Comparison of ENCODE assay signal across 9 cellular contexts in genomic region chr4:134201216-134202098, GRCh38. TPM values are rescaled to one million over a fixed set of nuclear protein-coding genes. Genes with fewer than 3 reads are reported as not detected.
A peak's percentile ranks its signal among the peaks of the same experiment; 100 is the strongest.
DNase-seq lines count a peak whose midpoint lies in the region; ATAC-seq, FAIRE-seq and TF ChIP-seq lines count a peak whose summit lies in the region.
"Had no signal": no experiment of that assay in that cellular context is flagged by ENCODE, and none has a peak within 500 bp of the region (broad histone marks: within the 10 kb centered on the region; RNA-seq: fewer than 3 reads in every experiment).

Gene PABPC4L, minus strand, starts transcription at chr4:134201789. Its CDS starts 770 bp downstream, at chr4:134201019.

- H3K4me3 Mint-ChIP-seq in osteocyte (ENCODE audit: unreplicated experiment) = peak within 1 kb of the TSS; percentile 79

- no peaks in the 10 kb centered on the region for H3K9me3 Mint-ChIP-seq in osteocyte (ENCODE audit: unreplicated experiment)

- H3K27me3 Mint-ChIP-seq in osteocyte (ENCODE audit: unreplicated experiment) = no peaks in the 10 kb centered on the region

- H3K27ac Mint-ChIP-seq in osteocyte (ENCODE audit: unreplicated experiment) = peak within 1 kb of the TSS; percentile 82

- DNase-seq in DMS 273 treated with DMSO at 0.1 percent for 48 hours (lab: John Stamatoyannopoulos, UW) (peak; percentile 0), NCI-H526 treated with DMSO at 0.1 percent for 48 hours (lab: John Stamatoyannopoulos, UW) (peak; percentile 7), fibroblast of mammary gland (ENCODE audit: low read depth) (peak; percentile 31), osteocyte (ENCODE audit: extremely low spot score, unreplicated experiment) (peak; percentile 84), GM12891 (ENCODE audit: insufficient read length, low spot score) (no peak), SK-N-DZ (ENCODE audit: low spot score) (no peak)

- TF ChIP-seq CTCF in fibroblast of mammary gland (conservative IDR thresholded peaks at IDR 0.05; ENCODE audit: control insufficient read depth, insufficient read depth, low read depth, low read length) (no peak), osteocyte (IDR thresholded peaks at IDR 0.05) (no peak)

- no peak for ATAC-seq in GM21423 (IDR thresholded peaks at IDR 0.05; ENCODE audit: unreplicated experiment)
- ATAC-seq in HG02938 (IDR thresholded peaks at IDR 0.05; ENCODE audit: unreplicated experiment) = no peak

- peaks cover 5% of the 10 kb centered on the region for H3K36me3 Mint-ChIP-seq in osteocyte (ENCODE audit: unreplicated experiment)

- no peak for FAIRE-seq in GM12891 (lab: Jason Lieb, UNC)
- FAIRE-seq: GM18507 had no signal

- peaks cover 24% of the 10 kb centered on the region for H3K4me1 Mint-ChIP-seq in osteocyte (ENCODE audit: unreplicated experiment)

- TF ChIP-seq POLR2A in GM12891 (IDR thresholded peaks at IDR 0.05; ENCODE audit: low read depth, low read length) = no peak

- peak within 1 kb of the TSS; percentile 36 for H3K4me3 ChIP-seq in fibroblast of mammary gland (ENCODE audit: control insufficient read depth, low read depth, low read length)

TF ChIP-seq in GM12891, 5 proteins besides CTCF, POLR2A, EP300 and RAD21:
- TF ChIP-seq POU2F2 (IDR thresholded peaks at IDR 0.05; ENCODE audit: low read depth, low read length) = no peak
- no peak for TF ChIP-seq TAF1 (IDR thresholded peaks at IDR 0.05; ENCODE audit: low read depth, low read length)
- TF ChIP-seq SPI1 (IDR thresholded peaks at IDR 0.05; ENCODE audit: low read depth, low read length) = no peak
- no peak for TF ChIP-seq POLR2AphosphoS5 (IDR thresholded peaks at IDR 0.05; ENCODE audit: low read depth, low read length)
- TF ChIP-seq PAX5 (IDR thresholded peaks at IDR 0.05; ENCODE audit: insufficient read depth, low read length, severe bottlenecking) = no peak

RNA-seq across cellular contexts. Expression of gene PABPC4L, which starts in this region (rescaled TPM):
- 3.1 and 3.7 TPM in 2 replicates for total RNA-seq in osteocyte
- polyA plus RNA-seq in GM12891 (2012; ENCODE audit: low read depth, missing spikeins) = not detected
- 0.39 and 0.63 TPM in 2 replicates for polyA plus RNA-seq in SK-N-DZ (2014; cell fraction: cytosol; rRNA removed)
- polyA plus RNA-seq in SK-N-DZ (2014; cell fraction: nucleus; rRNA removed) = 0.13 and 0.46 TPM in 2 replicates

Comparison
In these comparisons a context has a peak if more than half of its experiments do, and no peak if none do; other contexts are left out.
1. DNase-seq: peak in DMS 273 treated with DMSO at 0.1 percent for 48 hours (single experiment), NCI-H526 treated with DMSO at 0.1 percent for 48 hours (single experiment), fibroblast of mammary gland (single experiment) and osteocyte (single experiment); none in GM12891 (single experiment) and SK-N-DZ (single experiment).